18 cellular contexts compared by ENCODE assay signal in the genomic region with DNA sequence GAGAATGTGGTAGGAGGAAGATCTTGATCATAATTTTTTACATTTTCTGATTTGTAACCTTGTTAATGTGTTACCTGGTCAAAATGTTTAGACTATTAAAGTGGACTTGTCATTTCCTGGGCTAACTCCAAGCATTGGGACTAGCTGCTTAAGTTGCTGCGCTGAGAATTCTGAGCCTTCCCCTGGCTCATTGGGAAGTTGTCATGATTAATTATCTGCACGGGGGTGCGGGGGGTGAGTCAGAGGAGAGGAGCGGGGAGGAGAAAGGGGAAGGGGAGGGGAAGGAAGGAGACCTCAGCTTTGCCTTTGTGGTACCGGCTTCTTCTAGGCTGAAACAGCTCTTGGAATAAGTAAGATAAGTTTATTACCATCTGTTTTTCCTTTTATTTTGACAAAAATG. TPM values are rescaled to one million over a fixed set of nuclear protein-coding genes. Genes with fewer than 3 reads are reported as not detected.
DNase-seq lines count a peak whose midpoint lies in the region; ATAC-seq, FAIRE-seq and TF ChIP-seq lines count a peak whose summit lies in the region.
"Had no signal": no experiment of that assay in that cellular context is flagged by ENCODE, and none has a peak within 500 bp of the region (broad histone marks: within the 10 kb centered on the region; RNA-seq: fewer than 3 reads in every experiment).

No MANE protein-coding gene starts in this region.

- peak overlapping the region; percentile 22 for H3K4me2 ChIP-seq in astrocyte (ENCODE audit: low read length)

- no peak overlapping the region for H2AFZ ChIP-seq in astrocyte (ENCODE audit: low read depth, low read length)

- H3K27me3 Mint-ChIP-seq in astrocyte (ENCODE audit: low read depth, unreplicated experiment), result peaks cover 3% of the 10 kb centered on the region

- no peaks in the 10 kb centered on the region for H3K36me3 Mint-ChIP-seq in astrocyte (ENCODE audit: low read depth, unreplicated experiment)

- TF ChIP-seq CTCF in astrocyte (IDR thresholded peaks at IDR 0.05; ENCODE audit: insufficient read depth, low read depth, low read length), result no peak
- TF ChIP-seq CTCF in kidney (IDR thresholded peaks at IDR 0.05; ENCODE audit: borderline replicate concordance, extremely low read depth, insufficient read depth), result no peak
- TF ChIP-seq CTCF in ascending aorta (IDR thresholded peaks at IDR 0.05), result no peak

- H4K20me1 ChIP-seq in astrocyte (ENCODE audit: insufficient read depth, low read length), result no peaks in the 10 kb centered on the region

- no peak for ATAC-seq in HG02571 (IDR thresholded peaks at IDR 0.05; ENCODE audit: unreplicated experiment)
- ATAC-seq: mucosa of descending colon had no signal

- DNase-seq in EL (peak; percentile 25), astrocyte (ENCODE audit: low read depth) (peak; percentile 67), kidney (peak; percentile 74), renal cortical epithelial cell (ENCODE audit: low read depth) (peak; percentile 67), hippocampal formation (lab: John Stamatoyannopoulos, UW) (no peak), ascending aorta (ENCODE audit: low spot score in 2 of 2) (no peak), NCI-H1092 treated with DMSO at 0.1 percent for 48 hours (lab: John Stamatoyannopoulos, UW) (no peak)
- DNase-seq: activated CD4-positive, alpha-beta T cell treated with anti-CD3 and anti-CD28 coated beads, Interleukin-2, amount 10 ng/mL, durations not matched to agents 7 days and 5 days; activated CD8-positive, alpha-beta memory T cell treated with anti-CD3 and anti-CD28 coated beads, Interleukin-2, amount 50 U/mL, for 4 hours; activated effector memory CD4-positive, alpha-beta T cell treated with Interleukin-2 at 50 U/mL for 16 hours; DMS79; mucosa of descending colon; NCI-H2029 treated with DMSO at 0.1 percent for 48 hours; NCI-H446 treated with DMSO at 0.1 percent for 48 hours; NK-92 treated with Interleukin-12 subunit alpha and Interleukin-12 subunit beta, amount 100 ng/mL, for 24 hours; RPMI8226 had no signal

- H3K27ac ChIP-seq in astrocyte (ENCODE audit: low read depth, low read length), result no peak overlapping the region
- H3K27ac ChIP-seq in kidney (ENCODE audit: low read depth in 2 of 2, low read length in 2 of 2), result no peak overlapping the region
- no peak overlapping the region for H3K27ac ChIP-seq in ascending aorta
- H3K27ac ChIP-seq: right atrium auricular region had no signal

- FAIRE-seq in astrocyte (lab: Jason Lieb, UNC) (no peak), kidney (lab: Jason Lieb, UNC) (no peak)

- intact Hi-C loops in kidney (cut with DNase I) (no loop called here), ascending aorta (cut with DNase I) (no loop called here)

- H3K9me3 ChIP-seq in astrocyte (ENCODE audit: insufficient read depth, low read depth, low read length) (no peaks in the 10 kb centered on the region), kidney (ENCODE audit: control insufficient read depth in 1 of 2, low read length in 2 of 2) (no peaks in the 10 kb centered on the region), ascending aorta (no peaks in the 10 kb centered on the region)
- H3K9me3 ChIP-seq: mucosa of descending colon, right atrium auricular region had no signal

- H3K27me3 ChIP-seq in astrocyte (ENCODE audit: insufficient read depth, low read length) (peaks cover 12% of the 10 kb centered on the region), ascending aorta (no peaks in the 10 kb centered on the region)
- H3K27me3 ChIP-seq: right atrium auricular region had no signal

- H3K9me3 Mint-ChIP-seq in astrocyte (ENCODE audit: unreplicated experiment), result no peaks in the 10 kb centered on the region
- H3K9me3 Mint-ChIP-seq: activated CD4-positive, alpha-beta T cell treated with anti-CD3 and anti-CD28 coated beads, Interleukin-2, amount 10 ng/mL, durations not matched to agents 7 days and 5 days had no signal

- H3K27ac Mint-ChIP-seq in astrocyte (ENCODE audit: unreplicated experiment), result no peak overlapping the region
- H3K27ac Mint-ChIP-seq: activated CD4-positive, alpha-beta T cell treated with anti-CD3 and anti-CD28 coated beads, Interleukin-2, amount 10 ng/mL, durations not matched to agents 7 days and 5 days had no signal

- no peak overlapping the region for H3K4me3 ChIP-seq in astrocyte (ENCODE audit: insufficient read depth, low read depth, low read length)
- no peak overlapping the region for H3K4me3 ChIP-seq in kidney (ENCODE audit: low read length in 2 of 2)
- no peak overlapping the region for H3K4me3 ChIP-seq in ascending aorta
- H3K4me3 ChIP-seq: mucosa of descending colon, right atrium auricular region had no signal

- peaks cover 7% of the 10 kb centered on the region for H3K4me1 Mint-ChIP-seq in astrocyte (ENCODE audit: low read depth, unreplicated experiment)
- H3K4me1 Mint-ChIP-seq: activated CD4-positive, alpha-beta T cell treated with anti-CD3 and anti-CD28 coated beads, Interleukin-2, amount 10 ng/mL, durations not matched to agents 7 days and 5 days had no signal

- H3K36me3 ChIP-seq in astrocyte (ENCODE audit: insufficient read depth, low read length) (no peaks in the 10 kb centered on the region), kidney (ENCODE audit: control insufficient read depth in 1 of 2, insufficient read depth in 2 of 2, low read length in 2 of 2) (no peaks in the 10 kb centered on the region), ascending aorta (no peaks in the 10 kb centered on the region)
- H3K36me3 ChIP-seq: right atrium auricular region had no signal

- H3K4me1 ChIP-seq in astrocyte (ENCODE audit: insufficient read depth, low read length) (no peaks in the 10 kb centered on the region), kidney (ENCODE audit: control insufficient read depth in 1 of 2, insufficient read depth in 1 of 2, low read depth in 1 of 2, low read length in 2 of 2) (no peaks in the 10 kb centered on the region), ascending aorta (no peaks in the 10 kb centered on the region)

- no peaks in the 10 kb centered on the region for H3K79me2 ChIP-seq in astrocyte (ENCODE audit: insufficient read depth, low read length)

- H3K9ac ChIP-seq in astrocyte (ENCODE audit: low read length) (no peak overlapping the region), kidney (ENCODE audit: low read length in 2 of 2) (no peak overlapping the region)

- no peak overlapping the region for H3K4me3 Mint-ChIP-seq in astrocyte (ENCODE audit: unreplicated experiment)
- H3K4me3 Mint-ChIP-seq: activated CD4-positive, alpha-beta T cell treated with anti-CD3 and anti-CD28 coated beads, Interleukin-2, amount 10 ng/mL, durations not matched to agents 7 days and 5 days had no signal

RNA-seq across cellular contexts. Expression of gene APCDD1, which starts 52.9 kb away (rescaled TPM):
- total RNA-seq in astrocyte (4.4 and 5.4 TPM in 2 replicates), kidney (22.9 TPM), renal cortical epithelial cell (under 0.01 TPM in 1 of 2 replicates, not detected in the other), ascending aorta (77.0 TPM)
- polyA plus RNA-seq in kidney (ENCODE audit: insufficient read depth, low read depth, low replicate concordance), result 2.8 TPM
- total RNA-seq: activated CD4-positive, alpha-beta T cell treated with anti-CD3 and anti-CD28 coated beads, Interleukin-2, amount 10 ng/mL, durations not matched to agents 7 days and 5 days had no signal

Comparison
In these comparisons a context has a peak if more than half of its experiments do, and no peak if none do; other contexts are left out.
1. DNase-seq: peak in EL (single experiment), astrocyte (single experiment), kidney (single experiment) and renal cortical epithelial cell (single experiment); none in hippocampal formation (0 of 2), ascending aorta (0 of 2) and NCI-H1092 treated with DMSO at 0.1 percent for 48 hours (single experiment).